Comparison of ENCODE assay signal across 1 cellular context in genomic region chr19:1837625-1838105, GRCh38.
TF ChIP-seq lines count a peak whose summit lies in the region.

No MANE protein-coding gene starts in this region.

TF ChIP-seq in HepG2, 621 proteins besides CTCF, POLR2A, EP300 and RAD21 (continued from another document and continues in another):
- no peak for TF ChIP-seq SNAPC4 (CRISPR knock-in tag; IDR thresholded peaks at IDR 0.05)
- no peak for TF ChIP-seq MTF1 (CRISPR knock-in tag; IDR thresholded peaks at IDR 0.05)
- TF ChIP-seq MYC (CRISPR knock-in tag; IDR thresholded peaks at IDR 0.05; ENCODE audit: borderline replicate concordance) = no peak
- no peak for TF ChIP-seq ZNF496 (CRISPR knock-in tag; IDR thresholded peaks at IDR 0.05; ENCODE audit: insufficient replicate concordance)
- TF ChIP-seq HNF1A (IDR thresholded peaks at IDR 0.05; ENCODE audit: low read depth) = no peak
- TF ChIP-seq HNF1A (CRISPR knock-in tag; IDR thresholded peaks at IDR 0.05; ENCODE audit: borderline replicate concordance) = no peak
- TF ChIP-seq SYNCRIP (IDR thresholded peaks at IDR 0.05; ENCODE audit: insufficient read depth, low read depth, low read length) = no peak
- no peak for TF ChIP-seq MBNL3 (CRISPR knock-in tag; conservative IDR thresholded peaks at IDR 0.05)
- no peak for TF ChIP-seq ZNF263 (CRISPR knock-in tag; IDR thresholded peaks at IDR 0.05)
- TF ChIP-seq ZKSCAN8 (CRISPR knock-in tag; IDR thresholded peaks at IDR 0.05; ENCODE audit: borderline replicate concordance) = no peak
- no peak for TF ChIP-seq ZMYM2 (CRISPR knock-in tag; IDR thresholded peaks at IDR 0.05)
- TF ChIP-seq ARID5B (CRISPR knock-in tag; IDR thresholded peaks at IDR 0.05) = no peak
- TF ChIP-seq HMGXB4 (CRISPR knock-in tag; IDR thresholded peaks at IDR 0.05; ENCODE audit: borderline replicate concordance in 1 of 2, low read depth in 1 of 2) = peak; percentile 34 to 79; a peak in 2 of 4 replicates
- peak; percentile 46; the same call in 1 of the 2 replicates for TF ChIP-seq ZBTB33 (CRISPR knock-in tag; IDR thresholded peaks at IDR 0.05)
- no peak for TF ChIP-seq ZXDC (CRISPR knock-in tag; IDR thresholded peaks at IDR 0.05)
- TF ChIP-seq ZNF362 (CRISPR knock-in tag; IDR thresholded peaks at IDR 0.05; ENCODE audit: borderline replicate concordance) = no peak
- 0 out of 2 replicates have a peak, but pooled peaks have one; percentile 13 for TF ChIP-seq GATAD2A (CRISPR knock-in tag; IDR thresholded peaks at IDR 0.05)
- TF ChIP-seq ZNF550 (CRISPR knock-in tag; IDR thresholded peaks at IDR 0.05; ENCODE audit: borderline replicate concordance) = no peak
- no peak for TF ChIP-seq ZNF773 (CRISPR knock-in tag; IDR thresholded peaks at IDR 0.05; ENCODE audit: borderline replicate concordance)
- peak; percentile 5; the same call in 1 of the 2 replicates for TF ChIP-seq ZFY (CRISPR knock-in tag; IDR thresholded peaks at IDR 0.05)
- peak; percentile 10; the same call in 1 of the 2 replicates for TF ChIP-seq SMC3 (IDR thresholded peaks at IDR 0.05; ENCODE audit: low read length)
- TF ChIP-seq PRDM4 (CRISPR knock-in tag; IDR thresholded peaks at IDR 0.05; ENCODE audit: borderline replicate concordance) = no peak
- TF ChIP-seq HOXD1 (CRISPR knock-in tag; IDR thresholded peaks at IDR 0.05) = no peak
